ENCODE assay signal across 9 cellular contexts in genomic region chr1:31984419-31985347, GRCh38. TPM values are rescaled to one million over a fixed set of nuclear protein-coding genes. Genes with fewer than 3 reads are reported as not detected.
DNase-seq lines count a peak whose midpoint lies in the region; ATAC-seq, FAIRE-seq and TF ChIP-seq lines count a peak whose summit lies in the region.
"Had no signal": no experiment of that assay in that cellular context is flagged by ENCODE, and none has a peak within 500 bp of the region (broad histone marks: within the 10 kb centered on the region; RNA-seq: fewer than 3 reads in every experiment).

No MANE protein-coding gene starts in this region.

- H3K79me1 ChIP-seq in neuronal stem cell (ENCODE audit: low read depth, low read length): no peaks in the 10 kb centered on the region

- TF ChIP-seq CTCF in breast epithelium (IDR thresholded peaks at IDR 0.05) (no peak), pancreas (IDR thresholded peaks at IDR 0.05) (no peak), endothelial cell (IDR thresholded peaks at IDR 0.05; ENCODE audit: unreplicated experiment) (no peak)

- no peak overlapping the region for H3K4me2 ChIP-seq in neuronal stem cell (ENCODE audit: insufficient read depth, low read length, poor library complexity, severe bottlenecking)

- ATAC-seq in GM19455 (IDR thresholded peaks at IDR 0.05; ENCODE audit: unreplicated experiment) (no peak), HG02623 (IDR thresholded peaks at IDR 0.05; ENCODE audit: unreplicated experiment) (no peak), pancreas (no peak)

- H2AFZ ChIP-seq in neuronal stem cell (ENCODE audit: low read length): peak overlapping the region; percentile 62

- no peak overlapping the region for H2BK15ac ChIP-seq in neuronal stem cell (ENCODE audit: low read length)

- no peak overlapping the region for H4K8ac ChIP-seq in neuronal stem cell (ENCODE audit: low read depth, low read length)

- no peak overlapping the region for H2BK12ac ChIP-seq in neuronal stem cell (ENCODE audit: low read length)

- H2BK5ac ChIP-seq in neuronal stem cell (ENCODE audit: low read length): no peak overlapping the region

- H2BK120ac ChIP-seq in neuronal stem cell (ENCODE audit: low read depth, low read length): no peak overlapping the region

- H3K27me3 ChIP-seq in breast epithelium (no peaks in the 10 kb centered on the region), neuronal stem cell (ENCODE audit: control insufficient read depth in 3 of 3, insufficient read depth in 3 of 3, low read depth in 1 of 3, low read length in 3 of 3) (peaks cover 0 to 3% (median 0%) of the 10 kb centered on the region in 3 experiments), pancreas (no peaks in the 10 kb centered on the region)

- no peak overlapping the region for H3K18ac ChIP-seq in neuronal stem cell (ENCODE audit: low read length)

- H3K9ac ChIP-seq in SK-N-MC (ENCODE audit: insufficient read length): peak overlapping the region; percentile 72
- no peak overlapping the region for H3K9ac ChIP-seq in neuronal stem cell (ENCODE audit: low read depth, low read length, poor library complexity)

- no peaks in the 10 kb centered on the region for H3K9me3 Mint-ChIP-seq in endothelial cell (ENCODE audit: unreplicated experiment)

- H3K36me3 ChIP-seq in SK-N-MC (ENCODE audit: insufficient read depth, low read length) (no peaks in the 10 kb centered on the region), breast epithelium (no peaks in the 10 kb centered on the region), neuronal stem cell (replicated peaks in 1 of 2; ENCODE audit: control insufficient read depth in 2 of 2, insufficient read depth in 2 of 2, low read length in 2 of 2) (no peaks in the 10 kb centered on the region), pancreas (no peaks in the 10 kb centered on the region)

- H3K4me1 Mint-ChIP-seq in endothelial cell (ENCODE audit: unreplicated experiment): peaks cover 32% of the 10 kb centered on the region

- intact Hi-C loops in breast epithelium (cut with DNase I; ENCODE audit: low total_unique reads): no loop called here
- intact Hi-C loops in pancreas (cut with DNase I): no loop called here

- no peaks in the 10 kb centered on the region for H3K27me3 Mint-ChIP-seq in endothelial cell (ENCODE audit: unreplicated experiment)

- no CpG with 5 or more reads among the region's 6 CpGs for WGBS in neuronal stem cell (ENCODE audit: extremely low coverage in 2 of 2, insufficient read length in 2 of 2, insufficient replicate concordance in 1 of 2), 2 donors
- 91 to 96% methylated on average over 6 of the region's 6 CpGs for WGBS in pancreas, 2 donors

- H4K91ac ChIP-seq in neuronal stem cell (ENCODE audit: low read depth, low read length, poor library complexity): no peak overlapping the region

- H3K4me3 Mint-ChIP-seq in endothelial cell (ENCODE audit: unreplicated experiment): no peak overlapping the region

- no peaks in the 10 kb centered on the region for H3K4me1 ChIP-seq in breast epithelium
- H3K4me1 ChIP-seq in neuronal stem cell (ENCODE audit: control insufficient read depth in 2 of 2, insufficient read depth in 1 of 2, low read depth in 1 of 2, low read length in 2 of 2): peaks cover 8 to 17% of the 10 kb centered on the region in 2 donors
- H3K4me1 ChIP-seq in pancreas: no peaks in the 10 kb centered on the region

- H3K36me3 Mint-ChIP-seq in endothelial cell (ENCODE audit: low read depth, unreplicated experiment): peaks cover 5% of the 10 kb centered on the region

- H3K4me3 ChIP-seq in SK-N-MC: peak overlapping the region; percentile 55
- H3K4me3 ChIP-seq in breast epithelium: no peak overlapping the region
- H3K4me3 ChIP-seq in neuronal stem cell (ENCODE audit: low read length in 2 of 2): no peak overlapping the region
- no peak overlapping the region for H3K4me3 ChIP-seq in pancreas

- H3K27ac Mint-ChIP-seq in endothelial cell (ENCODE audit: unreplicated experiment): no peak overlapping the region

- no peak overlapping the region for H3K14ac ChIP-seq in neuronal stem cell (ENCODE audit: low read length)

- FAIRE-seq in pancreas (lab: Jason Lieb, UNC): no peak

- H3K9me3 ChIP-seq in SK-N-MC (ENCODE audit: low read depth, low read length) (no peaks in the 10 kb centered on the region), breast epithelium (no peaks in the 10 kb centered on the region), neuronal stem cell (replicated peaks in 1 of 2; ENCODE audit: control insufficient read depth in 2 of 2, insufficient read depth in 1 of 2, low read depth in 1 of 2, low read length in 2 of 2) (no peaks in the 10 kb centered on the region), pancreas (no peaks in the 10 kb centered on the region)

- DNase-seq in DMS79 (lab: John Stamatoyannopoulos, UW) (peak; percentile 85), SK-N-MC (ENCODE audit: low read depth, low spot score) (no peak), breast epithelium (ENCODE audit: low spot score in 2 of 2) (no peak), neuronal stem cell (ENCODE audit: low spot score) (no peak), pancreas (no peak), endothelial cell (ENCODE audit: low spot score) (no peak)
- DNase-seq: SW 1271 had no signal

- H3K23ac ChIP-seq in neuronal stem cell (ENCODE audit: low read depth, low read length, poor library complexity): no peak overlapping the region

- H3K27ac ChIP-seq in SK-N-MC (peak overlapping the region; percentile 92), breast epithelium (peak overlapping the region; percentile 48 to 54), neuronal stem cell (replicated peaks; ENCODE audit: low read length) (no peak overlapping the region), pancreas (no peak overlapping the region)

- TF ChIP-seq POLR2A in breast epithelium (IDR thresholded peaks at IDR 0.05): no peak

- no peak overlapping the region for H2AK5ac ChIP-seq in neuronal stem cell (ENCODE audit: low read depth, low read length)

- no peak overlapping the region for H3K4ac ChIP-seq in neuronal stem cell (ENCODE audit: low read length)

RNA-seq across cellular contexts. Expression of gene KHDRBS1, which starts 29.0 kb away (rescaled TPM):
- total RNA-seq in breast epithelium (10 to 100 TPM; 58.2 to 78.7 (median 66.9) TPM), pancreas (10 to 100 TPM; 26.6 to 56.7 (median 41.2) TPM), endothelial cell (ENCODE audit: unreplicated experiment) (203 TPM)
- 280 TPM for polyA plus RNA-seq in neuronal stem cell (2013, experiment 1 of 2)
- 296 TPM for polyA plus RNA-seq in neuronal stem cell (2013, experiment 2 of 2)
- polyA plus RNA-seq in pancreas: 10 to 100 TPM; 22.8 to 41.7 TPM

RNA-seq across cellular contexts. Expression of gene PTP4A2, which starts 46.5 kb away (rescaled TPM):
- 100 to 1,000 TPM; 225 to 271 (median 252) TPM for total RNA-seq in breast epithelium
- polyA plus RNA-seq in neuronal stem cell (2013, experiment 1 of 2): 306 TPM
- 334 TPM for polyA plus RNA-seq in neuronal stem cell (2013, experiment 2 of 2)
- 100 to 1,000 TPM in 2 of 6 donors, 10 to 100 TPM in 4; 58.1 to 137 (median 90.8) TPM for total RNA-seq in pancreas
- polyA plus RNA-seq in pancreas: 10 to 100 TPM; 37.7 to 42.1 TPM
- total RNA-seq in endothelial cell (ENCODE audit: unreplicated experiment): 162 TPM

Comparison
In these comparisons a context has a peak if more than half of its experiments do, and no peak if none do; other contexts are left out.
1. H3K27ac ChIP-seq: peak in SK-N-MC (single experiment) and breast epithelium (2 of 2); none in neuronal stem cell (single experiment) and pancreas (0 of 4).